In genomic region chr5:54363669-54364068, GRCh38 we compare ENCODE assay signal across 16 cellular contexts.
"Had no signal": no experiment of that assay in that cellular context is flagged by ENCODE, and none has a peak within 500 bp of the region (broad histone marks: within the 10 kb centered on the region; RNA-seq: fewer than 3 reads in every experiment).

No MANE protein-coding gene starts in this region.

- H3K36me3 Mint-ChIP-seq: activated CD8-positive, alpha-beta memory T cell treated with anti-CD3 and anti-CD28 coated beads, Interleukin-2, amount 10 ng/mL, durations not matched to agents 7 days and 5 days; activated naive CD4-positive, alpha-beta T cell treated with anti-CD3 and anti-CD28 coated beads, Interleukin-2, amount 50 U/mL, for 72 hours; stimulated activated naive B cell treated with anti-CD40 and anti-IgM and Interleukin-4, amounts not matched to agents 10 μg/mL and 1 μg/mL and 100 μg/mL, for 72 hours had no signal

- H3K27ac ChIP-seq: esophagus squamous epithelium, gastrocnemius medialis, heart right ventricle, sigmoid colon, tibial nerve had no signal

- H3K4me1 ChIP-seq: esophagus squamous epithelium, gastrocnemius medialis, sigmoid colon, tibial nerve had no signal

- H3K27ac Mint-ChIP-seq: activated CD8-positive, alpha-beta memory T cell treated with anti-CD3 and anti-CD28 coated beads, Interleukin-2, amount 10 ng/mL, durations not matched to agents 7 days and 5 days; activated naive CD4-positive, alpha-beta T cell treated with anti-CD3 and anti-CD28 coated beads, Interleukin-2, amount 50 U/mL, for 72 hours; activated T-cell treated with anti-CD3 and anti-CD28 coated beads, Interleukin-2, amount 50 U/mL, for 24 hours; nephron progenitor cell; stimulated activated naive B cell treated with anti-CD40 and anti-IgM and Interleukin-4, amounts not matched to agents 10 μg/mL and 1 μg/mL and 100 μg/mL, for 72 hours had no signal

- H3K4me3 ChIP-seq: esophagus squamous epithelium, gastrocnemius medialis, heart right ventricle, sigmoid colon, tibial nerve had no signal

- H3K9me3 Mint-ChIP-seq: activated naive CD4-positive, alpha-beta T cell treated with anti-CD3 and anti-CD28 coated beads, Interleukin-2, amount 50 U/mL, for 72 hours; activated T-cell treated with anti-CD3 and anti-CD28 coated beads, Interleukin-2, amount 50 U/mL, for 24 hours; nephron progenitor cell; stimulated activated naive B cell treated with anti-CD40 and anti-IgM and Interleukin-4, amounts not matched to agents 10 μg/mL and 1 μg/mL and 100 μg/mL, for 72 hours had no signal

- DNase-seq: activated CD4-positive, alpha-beta T cell treated with anti-CD3 and anti-CD28 coated beads for 1 hour; activated CD4-positive, alpha-beta T cell treated with anti-CD3 and anti-CD28 coated beads, Interleukin-2, amount 50 U/mL, for 48 hours; activated CD8-positive, alpha-beta memory T cell treated with anti-CD3 and anti-CD28 coated beads, Interleukin-2, amount 10 ng/mL, durations not matched to agents 7 days and 5 days; activated effector memory CD4-positive, alpha-beta T cell treated with Interleukin-2 at 50 U/mL for 16 hours; activated T-cell treated with anti-CD3 and anti-CD28 coated beads, Interleukin-2, amount 50 U/mL, for 24 hours; amygdala; esophagus squamous epithelium; gastrocnemius medialis; heart right ventricle; left ventricle myocardium superior; nephron progenitor cell; sigmoid colon; stimulated activated CD4-positive, alpha-beta T cell treated with anti-CD3 and anti-CD28 coated beads, Interleukin-2, amount 100 ng/mL, for 24 hours; stimulated activated naive B cell treated with anti-CD40 and anti-IgM and Interleukin-4, amounts not matched to agents 10 μg/mL and 1 μg/mL and 100 μg/mL, for 72 hours had no signal

- H3K4me1 Mint-ChIP-seq: activated CD8-positive, alpha-beta memory T cell treated with anti-CD3 and anti-CD28 coated beads, Interleukin-2, amount 10 ng/mL, durations not matched to agents 7 days and 5 days had no signal

- H3K9me3 ChIP-seq: esophagus squamous epithelium, gastrocnemius medialis, heart right ventricle, sigmoid colon, tibial nerve had no signal

- H3K4me3 Mint-ChIP-seq: activated CD8-positive, alpha-beta memory T cell treated with anti-CD3 and anti-CD28 coated beads, Interleukin-2, amount 10 ng/mL, durations not matched to agents 7 days and 5 days; activated T-cell treated with anti-CD3 and anti-CD28 coated beads, Interleukin-2, amount 50 U/mL, for 24 hours; nephron progenitor cell; stimulated activated naive B cell treated with anti-CD40 and anti-IgM and Interleukin-4, amounts not matched to agents 10 μg/mL and 1 μg/mL and 100 μg/mL, for 72 hours had no signal

- H3K36me3 ChIP-seq: esophagus squamous epithelium, gastrocnemius medialis, heart right ventricle, sigmoid colon, tibial nerve had no signal

- ATAC-seq: activated CD8-positive, alpha-beta memory T cell treated with anti-CD3 and anti-CD28 coated beads, Interleukin-2, amount 10 ng/mL, durations not matched to agents 7 days and 5 days; activated naive CD4-positive, alpha-beta T cell treated with anti-CD3 and anti-CD28 coated beads, Interleukin-2, amount 50 U/mL, for 72 hours; gastrocnemius medialis; heart right ventricle; left ventricle myocardium superior had no signal

- H3K27me3 ChIP-seq: esophagus squamous epithelium, gastrocnemius medialis, heart right ventricle, sigmoid colon, tibial nerve had no signal
